8 cellular contexts compared by ENCODE assay signal in the genomic region with DNA sequence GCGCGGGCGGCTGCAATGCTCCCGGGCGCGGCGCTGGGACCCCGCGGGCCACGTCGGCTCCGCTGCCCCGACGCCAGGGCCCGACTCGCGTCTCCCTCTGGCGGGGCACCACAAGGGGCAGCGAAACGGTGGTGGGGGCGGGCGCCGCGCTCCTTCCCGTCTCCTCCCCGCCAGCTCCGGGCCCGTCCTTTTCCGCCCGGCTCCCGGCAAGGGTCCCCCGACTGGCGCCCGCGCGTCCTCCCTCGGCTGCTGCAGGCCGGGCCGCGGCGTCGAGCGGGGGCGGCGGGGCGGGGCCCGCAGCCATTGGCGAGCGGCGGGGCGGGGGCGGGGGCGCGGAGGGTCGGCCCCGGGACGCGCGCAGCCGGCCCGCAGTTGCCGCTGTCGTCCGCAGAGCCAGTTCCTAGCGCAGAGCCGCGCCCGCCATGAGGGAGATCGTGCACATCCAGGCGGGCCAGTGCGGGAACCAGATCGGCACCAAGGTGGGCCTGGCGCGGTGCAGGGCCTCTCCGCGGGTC. TPM values are rescaled to one million over a fixed set of nuclear protein-coding genes. Genes with fewer than 3 reads are reported as not detected.
DNase-seq lines count a peak whose midpoint lies in the region; ATAC-seq and TF ChIP-seq lines count a peak whose summit lies in the region.

A gene (plus strand): TSS at position 371 of the 515 bp plus-strand sequence. CDS start 52 bp downstream, at position 423.

- H3K9ac ChIP-seq in neuronal stem cell (ENCODE audit: low read depth, low read length, poor library complexity), result peak within 1 kb of the TSS; percentile 91

- no CpG with 5 or more reads among the region's 76 CpGs for WGBS in neuronal stem cell (ENCODE audit: extremely low coverage in 2 of 2, insufficient read length in 2 of 2, insufficient replicate concordance in 1 of 2), 2 donors

- H3K36me3 ChIP-seq in MG63 (peaks cover 41% of the 10 kb centered on the region), neuronal stem cell (replicated peaks in 1 of 2; ENCODE audit: control insufficient read depth in 2 of 2, insufficient read depth in 2 of 2, low read length in 2 of 2) (peaks cover 11 to 32% of the 10 kb centered on the region in 2 donors)

- H3K27me3 ChIP-seq in MG63 (no peaks in the 10 kb centered on the region), foreskin keratinocyte (no peaks in the 10 kb centered on the region), neuronal stem cell (ENCODE audit: control insufficient read depth in 3 of 3, insufficient read depth in 3 of 3, low read depth in 1 of 3, low read length in 3 of 3) (peaks cover 3 to 31% (median 20%) of the 10 kb centered on the region in 3 experiments)

- H3K4me2 ChIP-seq in neuronal stem cell (ENCODE audit: insufficient read depth, low read length, poor library complexity, severe bottlenecking), result peak within 1 kb of the TSS; percentile 64

- peak within 1 kb of the TSS; percentile 96 for H2AFZ ChIP-seq in neuronal stem cell (ENCODE audit: low read length)

- TF ChIP-seq CTCF in foreskin keratinocyte (conservative IDR thresholded peaks at IDR 0.05), result peak; percentile 12

- peak within 1 kb of the TSS; percentile 96 for H3K23ac ChIP-seq in neuronal stem cell (ENCODE audit: low read depth, low read length, poor library complexity)

- H3K4me3 ChIP-seq in MG63, result peak within 1 kb of the TSS; percentile 83
- H3K4me3 ChIP-seq in neuronal stem cell (ENCODE audit: low read length in 2 of 2), result peak within 1 kb of the TSS; percentile 93 to 95

- intact Hi-C loops in T-helper 1 cell treated with Interleukin-12 subunit alpha and Interleukin-12 subunit beta and Interleukin-4 antibody, amounts not matched to agents 30 ng/mL and 1 ng/mL, for 36 hours (cut with micrococcal nuclease), result loop anchor here (2.0 kb wide), 1 partner anchor 69 kb away; a partner anchor contains a TSS

- H2AK5ac ChIP-seq in neuronal stem cell (ENCODE audit: low read depth, low read length), result peak within 1 kb of the TSS; percentile 73

- H3K4me1 ChIP-seq in foreskin keratinocyte (peaks cover 5% of the 10 kb centered on the region), neuronal stem cell (ENCODE audit: control insufficient read depth in 2 of 2, insufficient read depth in 1 of 2, low read depth in 1 of 2, low read length in 2 of 2) (peaks cover 6 to 13% of the 10 kb centered on the region in 2 donors)

- no peak for DNase-seq in T-helper 1 cell
- peak; percentile 46 for DNase-seq in H4 (ENCODE audit: low spot score)
- DNase-seq in MG63, result peak; percentile 91
- peak; percentile 67 for DNase-seq in activated CD8-positive, alpha-beta memory T cell treated with anti-CD3 and anti-CD28 coated beads, Interleukin-2, amount 50 U/mL, for 48 hours
- peak in 1 of 2 donors; percentile 54 for DNase-seq in foreskin keratinocyte
- DNase-seq in neuronal stem cell (ENCODE audit: low spot score), result peak; percentile 57
- DNase-seq in NCI-H2081 treated with DMSO at 0.1 percent for 48 hours (lab: John Stamatoyannopoulos, UW), result no peak

- peak within 1 kb of the TSS; percentile 67 for H2BK15ac ChIP-seq in neuronal stem cell (ENCODE audit: low read length)

- H3K18ac ChIP-seq in neuronal stem cell (ENCODE audit: low read length), result peak within 1 kb of the TSS; percentile 95

- H4K8ac ChIP-seq in neuronal stem cell (ENCODE audit: low read depth, low read length), result no peak within 1 kb of the TSS

- H3K9me3 ChIP-seq in MG63 (peaks cover 6% of the 10 kb centered on the region), neuronal stem cell (replicated peaks in 1 of 2; ENCODE audit: control insufficient read depth in 2 of 2, insufficient read depth in 1 of 2, low read depth in 1 of 2, low read length in 2 of 2) (peaks cover 7 to 27% of the 10 kb centered on the region in 2 donors)

- H2BK12ac ChIP-seq in neuronal stem cell (ENCODE audit: low read length), result no peak within 1 kb of the TSS

- peak within 1 kb of the TSS; percentile 97 for H3K27ac ChIP-seq in foreskin keratinocyte
- H3K27ac ChIP-seq in neuronal stem cell (replicated peaks; ENCODE audit: low read length), result peak within 1 kb of the TSS; percentile 35

- no peak within 1 kb of the TSS for H2BK5ac ChIP-seq in neuronal stem cell (ENCODE audit: low read length)

- no peaks in the 10 kb centered on the region for H3K79me1 ChIP-seq in neuronal stem cell (ENCODE audit: low read depth, low read length)

- H3K14ac ChIP-seq in neuronal stem cell (ENCODE audit: low read length), result peak within 1 kb of the TSS; percentile 56

- peak within 1 kb of the TSS; percentile 18 for H2BK120ac ChIP-seq in neuronal stem cell (ENCODE audit: low read depth, low read length)

- H3K4ac ChIP-seq in neuronal stem cell (ENCODE audit: low read length), result no peak within 1 kb of the TSS

- peak within 1 kb of the TSS; percentile 85 for H4K91ac ChIP-seq in neuronal stem cell (ENCODE audit: low read depth, low read length, poor library complexity)

- ATAC-seq in foreskin keratinocyte, result peak; percentile 58

RNA-seq across cellular contexts. Expression of the gene that starts here (rescaled TPM):
- total RNA-seq in T-helper 1 cell treated with Interleukin-12 subunit alpha and Interleukin-12 subunit beta and Interleukin-4 antibody, amounts not matched to agents 30 ng/mL and 1 ng/mL, for 36 hours, result 15.9 and 16.0 TPM in 2 replicates
- total RNA-seq in H4 (2014; rRNA removed; shearing (Covaris generic)), result 126 TPM in 2 replicates
- total RNA-seq in MG63 (2014; rRNA removed; shearing (Covaris generic); ENCODE audit: low replicate concordance), result 220 and 503 TPM in 2 replicates
- total RNA-seq in foreskin keratinocyte, result 772 and 774 TPM in 2 replicates
- 680 and 693 TPM in 2 replicates for polyA plus RNA-seq in foreskin keratinocyte
- polyA plus RNA-seq in neuronal stem cell (2013, experiment 1 of 2), result 91.0 TPM
- 86.1 TPM for polyA plus RNA-seq in neuronal stem cell (2013, experiment 2 of 2)

Comparison
In these comparisons a context has a peak if more than half of its experiments do, and no peak if none do; other contexts are left out.
1. DNase-seq: peak in H4 (single experiment), MG63 (single experiment), activated CD8-positive, alpha-beta memory T cell treated with anti-CD3 and anti-CD28 coated beads, Interleukin-2, amount 50 U/mL, for 48 hours (single experiment) and neuronal stem cell (single experiment); none in T-helper 1 cell (0 of 5) and NCI-H2081 treated with DMSO at 0.1 percent for 48 hours (single experiment).